10 cellular contexts compared by ENCODE assay signal in the genomic region with DNA sequence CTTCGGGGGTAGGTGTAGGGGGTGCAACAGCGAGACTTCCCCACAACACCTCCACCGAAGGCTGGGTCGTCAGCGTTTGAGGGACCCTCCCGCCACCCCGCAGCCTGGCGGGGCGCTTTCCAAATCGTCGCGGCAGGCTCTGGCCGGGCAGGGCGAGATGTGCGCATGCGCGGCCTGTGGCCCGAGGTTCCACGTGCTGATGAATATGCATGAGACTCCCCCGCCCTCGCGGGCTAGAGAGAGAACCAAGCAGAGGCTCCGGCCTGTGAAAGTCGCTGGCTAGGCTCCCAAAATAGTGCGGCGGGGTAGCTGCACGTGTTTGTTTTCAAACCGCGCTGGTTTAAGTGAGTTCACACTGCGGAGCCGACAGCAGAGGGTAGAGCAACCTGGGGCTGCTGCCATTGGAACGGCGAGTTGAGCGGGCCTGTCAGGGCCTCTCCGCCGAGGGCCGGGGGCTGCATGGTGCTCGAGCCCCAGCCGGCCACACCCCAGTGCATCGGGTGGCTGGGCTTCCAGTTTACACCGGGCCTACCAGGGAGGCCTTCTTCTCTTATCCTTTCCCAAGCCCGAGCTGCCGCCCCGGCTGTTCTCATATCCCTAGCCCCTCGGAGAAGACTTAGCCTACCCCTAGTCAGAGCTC. TPM values are rescaled to one million over a fixed set of nuclear protein-coding genes. Genes with fewer than 3 reads are reported as not detected.
DNase-seq lines count a peak whose midpoint lies in the region; ATAC-seq and TF ChIP-seq lines count a peak whose summit lies in the region.
"Had no signal": no experiment of that assay in that cellular context is flagged by ENCODE, and none has a peak within 500 bp of the region (broad histone marks: within the 10 kb centered on the region; RNA-seq: fewer than 3 reads in every experiment).

No MANE protein-coding gene starts in this region.

- H3K9me3 Mint-ChIP-seq in HFFc6 (peaks cover 8% of the 10 kb centered on the region; the same call in 1 of the 2 replicates), Calu3 (ENCODE audit: low read depth, unreplicated experiment) (peaks cover 6% of the 10 kb centered on the region)
- H3K9me3 Mint-ChIP-seq in stimulated activated naive B cell treated with anti-CD40 and anti-IgM and Interleukin-4, amounts not matched to agents 10 μg/mL and 1 μg/mL and 100 μg/mL, for 72 hours, result peaks cover 4% of the 10 kb centered on the region in 2 donors

- H3K4me1 Mint-ChIP-seq in HFFc6 (ENCODE audit: low read depth) (peaks cover 21% of the 10 kb centered on the region; the same call in 1 of the 2 replicates), Calu3 (ENCODE audit: low read depth, unreplicated experiment) (no peaks in the 10 kb centered on the region)
- peaks cover 4 to 7% of the 10 kb centered on the region in 2 donors for H3K4me1 Mint-ChIP-seq in stimulated activated naive B cell treated with anti-CD40 and anti-IgM and Interleukin-4, amounts not matched to agents 10 μg/mL and 1 μg/mL and 100 μg/mL, for 72 hours

- H3K27ac Mint-ChIP-seq in HFFc6 (no peak overlapping the region), Calu3 (ENCODE audit: unreplicated experiment) (no peak overlapping the region)
- H3K27ac Mint-ChIP-seq in stimulated activated naive B cell treated with anti-CD40 and anti-IgM and Interleukin-4, amounts not matched to agents 10 μg/mL and 1 μg/mL and 100 μg/mL, for 72 hours, result peak overlapping the region; percentile 49
- H3K27ac Mint-ChIP-seq: activated naive CD8-positive, alpha-beta T cell treated with anti-CD3 and anti-CD28 coated beads, Interleukin-2, amount 50 U/mL, for 24 hours had no signal

- H3K4me3 Mint-ChIP-seq in HFFc6 (peak overlapping the region; percentile 76), Calu3 (ENCODE audit: low read depth, unreplicated experiment) (no peak overlapping the region)
- H3K4me3 Mint-ChIP-seq in stimulated activated naive B cell treated with anti-CD40 and anti-IgM and Interleukin-4, amounts not matched to agents 10 μg/mL and 1 μg/mL and 100 μg/mL, for 72 hours, result peak overlapping the region; percentile 11 to 39
- H3K4me3 Mint-ChIP-seq: activated naive CD8-positive, alpha-beta T cell treated with anti-CD3 and anti-CD28 coated beads, Interleukin-2, amount 50 U/mL, for 24 hours had no signal

- H3K36me3 Mint-ChIP-seq in HFFc6 (ENCODE audit: low read depth) (no peaks in the 10 kb centered on the region; the same call in 1 of the 2 replicates), Calu3 (ENCODE audit: insufficient read depth, unreplicated experiment) (no peaks in the 10 kb centered on the region)
- peaks cover 2 to 3% of the 10 kb centered on the region in 2 donors for H3K36me3 Mint-ChIP-seq in stimulated activated naive B cell treated with anti-CD40 and anti-IgM and Interleukin-4, amounts not matched to agents 10 μg/mL and 1 μg/mL and 100 μg/mL, for 72 hours

- H3K4me3 ChIP-seq in SJCRH30, result no peak overlapping the region

- no peaks in the 10 kb centered on the region for H3K4me1 ChIP-seq in SJCRH30
- no peaks in the 10 kb centered on the region for H3K4me1 ChIP-seq in foreskin keratinocyte

- BruUV-seq in Calu3 (replicated peaks; lab: Mats Ljungman, UMichigan), result no TSS peak

- H3K27me3 Mint-ChIP-seq in HFFc6 (ENCODE audit: insufficient read depth) (peaks cover 45% of the 10 kb centered on the region), Calu3 (ENCODE audit: unreplicated experiment) (no peaks in the 10 kb centered on the region)
- H3K27me3 Mint-ChIP-seq in stimulated activated naive B cell treated with anti-CD40 and anti-IgM and Interleukin-4, amounts not matched to agents 10 μg/mL and 1 μg/mL and 100 μg/mL, for 72 hours, result peaks cover 63 to 86% of the 10 kb centered on the region in 2 donors

- DNase-seq in HFFc6, result no peak
- DNase-seq in astrocyte of the hippocampus (ENCODE audit: low read depth, low spot score), result peak; percentile 91
- peak; percentile 85 for DNase-seq in iPS-NIHi7 (ENCODE audit: extremely low spot score)
- no peak for DNase-seq in stimulated activated naive B cell treated with anti-CD40 and anti-IgM and Interleukin-4, amounts not matched to agents 10 μg/mL and 1 μg/mL and 100 μg/mL, for 72 hours
- DNase-seq in Calu3, result no peak
- no peak for DNase-seq in SJCRH30
- DNase-seq in foreskin keratinocyte, result no peak
- DNase-seq: activated naive CD8-positive, alpha-beta T cell treated with anti-CD3 and anti-CD28 coated beads, Interleukin-2, amount 50 U/mL, for 24 hours; NCI-H526 treated with DMSO at 0.1 percent for 48 hours had no signal

- H3K9me3 ChIP-seq in SJCRH30 (replicated peaks), result peaks cover 8% of the 10 kb centered on the region

- intact Hi-C loops in Calu3 (cut with micrococcal nuclease; ENCODE audit: unreplicated experiment), result loop anchor here (5.0 kb wide), 1 partner anchor 198 kb away; no protein-coding TSS in a partner anchor

- no peak for ATAC-seq in stimulated activated naive B cell treated with anti-CD40 and anti-IgM and Interleukin-4, amounts not matched to agents 10 μg/mL and 1 μg/mL and 100 μg/mL, for 72 hours (replicated peaks)
- ATAC-seq in HG02642 (IDR thresholded peaks at IDR 0.05; ENCODE audit: poor library complexity, unreplicated experiment) (no peak), foreskin keratinocyte (no peak)
- ATAC-seq: activated naive CD8-positive, alpha-beta T cell treated with anti-CD3 and anti-CD28 coated beads, Interleukin-2, amount 50 U/mL, for 24 hours had no signal

- TF ChIP-seq CTCF in HFFc6 (IDR thresholded peaks at IDR 0.05) (no peak), Calu3 (IDR thresholded peaks at IDR 0.05; ENCODE audit: unreplicated experiment) (no peak), foreskin keratinocyte (conservative IDR thresholded peaks at IDR 0.05) (no peak)

- H3K27me3 ChIP-seq in SJCRH30 (no peaks in the 10 kb centered on the region), foreskin keratinocyte (peaks cover 100% of the 10 kb centered on the region)

- H3K27ac ChIP-seq in SJCRH30 (no peak overlapping the region), foreskin keratinocyte (no peak overlapping the region)

- peaks cover 33% of the 10 kb centered on the region for H3K36me3 ChIP-seq in SJCRH30

- CTCF ChIA-PET in Calu3 (lab: Charles Lee), result no interaction called here

RNA-seq across cellular contexts. Expression of a gene that starts 10.0 kb away (rescaled TPM):
- 1 to 10 TPM in 1 of 6 experiments, under 1 TPM in 5; 0.43 to 1.0 (median 0.57) TPM for total RNA-seq in HFFc6 (2021; fragmentation: NEBNext Ultra II Directional; extraction: Animal tissue kit (Norgen Biotek cat#: 25700))
- total RNA-seq in Calu3 (2022) (not detected in 2 replicates), foreskin keratinocyte (not detected in 2 replicates)
- total RNA-seq in SJCRH30 (2014; rRNA removed; shearing (Covaris generic)), result 44.4 and 55.7 TPM in 2 replicates
- polyA plus RNA-seq in foreskin keratinocyte, result not detected in 2 replicates

RNA-seq across cellular contexts. Expression of a gene that starts 12.8 kb away (rescaled TPM):
- under 1 TPM; 0.28 to 0.58 (median 0.49) TPM for total RNA-seq in HFFc6 (2021; fragmentation: NEBNext Ultra II Directional; extraction: Animal tissue kit (Norgen Biotek cat#: 25700))
- total RNA-seq in Calu3 (2022) (not detected in 2 replicates), foreskin keratinocyte (not detected in 2 replicates)
- 0.20 and 0.87 TPM in 2 replicates for total RNA-seq in SJCRH30 (2014; rRNA removed; shearing (Covaris generic))
- polyA plus RNA-seq in foreskin keratinocyte, result not detected in 2 replicates

Comparison
In these comparisons a context has a peak if more than half of its experiments do, and no peak if none do; other contexts are left out.
1. DNase-seq: peak in astrocyte of the hippocampus (single experiment) and iPS-NIHi7 (single experiment); none in HFFc6 (single experiment), stimulated activated naive B cell treated with anti-CD40 and anti-IgM and Interleukin-4, amounts not matched to agents 10 μg/mL and 1 μg/mL and 100 μg/mL, for 72 hours (single experiment), Calu3 (single experiment), SJCRH30 (0 of 2) and foreskin keratinocyte (0 of 2).
2. RNA of a gene that starts 10.0 kb away (total RNA-seq): 44.4 to 55.7 TPM in SJCRH30; 0.43 to 1.0 TPM in HFFc6, not detected in Calu3 and not detected in foreskin keratinocyte; every median in the first group is over 10 times any median in the second.